20 cellular contexts compared by ENCODE assay signal in genomic region chr11:12135185-12135584, GRCh38. TPM values are rescaled to one million over a fixed set of nuclear protein-coding genes. Genes with fewer than 3 reads are reported as not detected.
DNase-seq lines count a peak whose midpoint lies in the region; ATAC-seq and TF ChIP-seq lines count a peak whose summit lies in the region.
"Had no signal": no experiment of that assay in that cellular context is flagged by ENCODE, and none has a peak within 500 bp of the region (broad histone marks: within the 10 kb centered on the region; RNA-seq: fewer than 3 reads in every experiment).

No MANE protein-coding gene starts in this region.

- H3K4me3 Mint-ChIP-seq in CD4-positive, alpha-beta T cell: no peak overlapping the region

- intact Hi-C loops in CD4-positive, alpha-beta T cell (cut with DNase I, micrococcal nuclease): loop anchor here in 1 of 2 experiments (10.0 kb wide), 1 partner anchor 100 kb away; no protein-coding TSS in a partner anchor

- peaks cover 43% of the 10 kb centered on the region for H3K4me1 Mint-ChIP-seq in CD4-positive, alpha-beta T cell (ENCODE audit: low read depth)

- ATAC-seq in CD4-positive, alpha-beta T cell (ENCODE audit: poor library complexity): no peak
- no peak for ATAC-seq in GM21360 (IDR thresholded peaks at IDR 0.05; ENCODE audit: unreplicated experiment)
- ATAC-seq: A549; CD8-positive, alpha-beta T cell; HCT116 had no signal

- CTCF ChIA-PET in CD4-positive, alpha-beta T cell (lab: Charles Lee): no interaction called here

- no peaks in the 10 kb centered on the region for H3K9me3 Mint-ChIP-seq in CD4-positive, alpha-beta T cell
- H3K9me3 Mint-ChIP-seq: CD8-positive, alpha-beta T cell had no signal

- no peaks in the 10 kb centered on the region for H3K27me3 ChIP-seq in CD4-positive, alpha-beta T cell (ENCODE audit: control insufficient read depth, insufficient read depth, low read length)
- H3K27me3 ChIP-seq in stomach smooth muscle (ENCODE audit: control insufficient read depth in 1 of 2, insufficient read depth in 2 of 2, low read length in 2 of 2): no peaks in the 10 kb centered on the region

- H3K36me3 Mint-ChIP-seq in CD4-positive, alpha-beta T cell (ENCODE audit: low read depth): no peaks in the 10 kb centered on the region
- H3K36me3 Mint-ChIP-seq: CD8-positive, alpha-beta T cell had no signal

- no peak for DNase-seq in CD4-positive, alpha-beta T cell
- DNase-seq in NCI-H82 treated with DMSO at 0.1 percent for 48 hours (lab: John Stamatoyannopoulos, UW; ENCODE audit: unreplicated experiment) (peak; percentile 23), epithelial cell of prostate (ENCODE audit: low read depth, low spot score) (no peak), EL (no peak), activated gamma-delta T cell treated with Interleukin-2 at 50 U/mL for 16 hours (no peak)
- DNase-seq: CD8-positive, alpha-beta T cell; GM23248; KBM-7; NCI-H1105 treated with DMSO at 0.1 percent for 48 hours; NCI-H1694; NCI-H2107; NCI-H2227 treated with DMSO at 0.1 percent for 48 hours; NCI-H510A treated with DMSO at 0.1 percent for 48 hours; NCI-H774; SHP77 treated with DMSO at 0.1 percent for 48 hours; SK-N-SH had no signal

- no peak for TF ChIP-seq CTCF in CD4-positive, alpha-beta T cell (IDR thresholded peaks at IDR 0.05)

- peak overlapping the region; percentile 56 for H3K27ac Mint-ChIP-seq in CD4-positive, alpha-beta T cell
- H3K27ac Mint-ChIP-seq: CD8-positive, alpha-beta T cell had no signal

- POLR2A ChIA-PET in CD4-positive, alpha-beta T cell (lab: Charles Lee): interaction anchor here (1.4 to 2.8 kb wide), 3 partner anchors 9 to 89 kb away, joined by 5 to 15 read pairs (median 11); no protein-coding TSS in a partner anchor

- peaks cover 62% of the 10 kb centered on the region for H3K4me1 ChIP-seq in stomach smooth muscle (ENCODE audit: control insufficient read depth, insufficient read depth, low read length)

- no peaks in the 10 kb centered on the region for H3K9me3 ChIP-seq in CD4-positive, alpha-beta T cell (ENCODE audit: control insufficient read depth, low read length)
- no peaks in the 10 kb centered on the region for H3K9me3 ChIP-seq in stomach smooth muscle (ENCODE audit: control insufficient read depth in 2 of 2, low read length in 2 of 2)
- H3K9me3 ChIP-seq: A549, SK-N-SH had no signal

- no peaks in the 10 kb centered on the region for H3K27me3 Mint-ChIP-seq in CD4-positive, alpha-beta T cell

- peaks cover 0 to 5% of the 10 kb centered on the region in 2 donors for H3K36me3 ChIP-seq in stomach smooth muscle (ENCODE audit: control insufficient read depth in 2 of 2, insufficient read depth in 2 of 2, low read length in 2 of 2)

- H3K4me3 ChIP-seq in stomach smooth muscle (ENCODE audit: low read length in 2 of 2): no peak overlapping the region
- H3K4me3 ChIP-seq: A549, GM23248 had no signal

- no peak overlapping the region for H3K27ac ChIP-seq in CD4-positive, alpha-beta T cell (ENCODE audit: low read depth, low read length)
- H3K27ac ChIP-seq in epithelial cell of prostate (peak overlapping the region; percentile 72), stomach smooth muscle (ENCODE audit: low read length) (peak overlapping the region; percentile 85)
- H3K27ac ChIP-seq: A549, GM23248 had no signal

- H3K9ac ChIP-seq in stomach smooth muscle (ENCODE audit: low read length in 2 of 2): no peak overlapping the region
- H3K9ac ChIP-seq: GM23248, SK-N-SH had no signal

RNA-seq across cellular contexts. Expression of gene MICAL2, which starts 24.8 kb away (rescaled TPM):
- total RNA-seq in CD4-positive, alpha-beta T cell: 10 to 100 TPM; 12.8 to 14.1 TPM
